20 cellular contexts compared by ENCODE assay signal in the genomic region with DNA sequence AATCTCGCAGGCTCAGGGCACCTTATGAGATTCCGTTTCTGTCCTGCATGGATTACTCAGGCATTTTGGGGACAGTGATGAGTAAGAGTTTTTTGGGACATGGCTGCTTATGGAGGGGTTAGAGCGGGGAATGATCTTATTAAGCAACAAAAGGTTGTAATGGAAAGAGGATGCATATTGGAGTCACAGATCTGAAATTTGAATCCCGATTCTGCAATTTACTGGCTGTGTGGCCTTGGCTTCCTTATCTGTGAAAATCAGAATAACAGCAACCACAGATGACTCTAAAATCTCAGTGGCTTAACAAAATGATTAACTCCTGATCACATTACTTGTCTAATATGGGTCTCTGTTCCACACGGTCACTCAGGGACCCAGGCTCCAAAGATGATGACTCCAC. TPM values are rescaled to one million over a fixed set of nuclear protein-coding genes. Genes with fewer than 3 reads are reported as not detected.
A peak's percentile ranks its signal among the peaks of the same experiment; 100 is the strongest.
DNase-seq lines count a peak whose midpoint lies in the region; ATAC-seq, FAIRE-seq and TF ChIP-seq lines count a peak whose summit lies in the region.
"Had no signal": no experiment of that assay in that cellular context is flagged by ENCODE, and none has a peak within 500 bp of the region (broad histone marks: within the 10 kb centered on the region; RNA-seq: fewer than 3 reads in every experiment).

No MANE protein-coding gene starts in this region.

- intact Hi-C loops in sigmoid colon (cut with DNase I) = no loop called here

- no peaks in the 10 kb centered on the region for H3K27me3 ChIP-seq in gastroesophageal sphincter
- H3K27me3 ChIP-seq in sigmoid colon = no peaks in the 10 kb centered on the region

- DNase-seq in GM12892 (ENCODE audit: insufficient read length) = no peak
- DNase-seq in NCI-H82 (lab: John Stamatoyannopoulos, UW) = peak; percentile 49
- no peak for DNase-seq in sigmoid colon
- no peak for DNase-seq in ecto neural progenitor cell (ENCODE audit: low spot score)
- no peak for DNase-seq in omental fat pad (ENCODE audit: low spot score)
- DNase-seq: ACHN; C1 segment of cervical spinal cord; CD8-positive, alpha-beta memory T cell; DMS53; EL; NCI-H1092 treated with DMSO at 0.1 percent for 48 hours; SHP77 treated with DMSO at 0.1 percent for 48 hours had no signal

- TF ChIP-seq EP300 in gastroesophageal sphincter (IDR thresholded peaks at IDR 0.05) (no peak), sigmoid colon (IDR thresholded peaks at IDR 0.05) (no peak)

- H3K4me1 ChIP-seq in gastroesophageal sphincter (peaks cover 6 to 93% (median 28%) of the 10 kb centered on the region in 3 donors), sigmoid colon (peaks cover 0 to 82% (median 74%) of the 10 kb centered on the region in 4 donors)

- no peaks in the 10 kb centered on the region for H3K9me3 ChIP-seq in gastroesophageal sphincter
- no peaks in the 10 kb centered on the region for H3K9me3 ChIP-seq in sigmoid colon

- H3K4me3 ChIP-seq in gastroesophageal sphincter = no peak overlapping the region
- H3K4me3 ChIP-seq in sigmoid colon = no peak overlapping the region
- H3K4me3 ChIP-seq: GM12878, K562 had no signal

- no peak for TF ChIP-seq POLR2A in GM12892 (IDR thresholded peaks at IDR 0.05; ENCODE audit: low read depth, low read length)
- TF ChIP-seq POLR2A in gastroesophageal sphincter (IDR thresholded peaks at IDR 0.05) = no peak
- no peak for TF ChIP-seq POLR2A in sigmoid colon (IDR thresholded peaks at IDR 0.05)

- no peaks in the 10 kb centered on the region for H3K36me3 ChIP-seq in gastroesophageal sphincter
- H3K36me3 ChIP-seq in sigmoid colon = no peaks in the 10 kb centered on the region

- FAIRE-seq in GM12892 (lab: Jason Lieb, UNC) = peak; percentile 71
- FAIRE-seq: GM12878, GM19239, H1, K562 had no signal

- H3K27ac ChIP-seq in gastroesophageal sphincter (peak overlapping the region in 3 of 4 donors; percentile 77 to 92 (median 91)), sigmoid colon (peak overlapping the region; percentile 62 to 90 (median 88))

- ATAC-seq in gastroesophageal sphincter (no peak), GM19467 (IDR thresholded peaks at IDR 0.05; ENCODE audit: unreplicated experiment) (no peak), omental fat pad (ENCODE audit: low FRiP score) (no peak)
- ATAC-seq: GM12878, K562 had no signal

- 86 to 93% methylated on average over 3 to 5 of the region's 5 CpGs for WGBS in gastroesophageal sphincter (ENCODE audit: low coverage in 1 of 2), 2 donors
- 92% methylated on average over 5 of the region's 5 CpGs for WGBS in sigmoid colon, 2 donors

- TF ChIP-seq CTCF in gastroesophageal sphincter (IDR thresholded peaks at IDR 0.05) = no peak
- no peak for TF ChIP-seq CTCF in sigmoid colon (IDR thresholded peaks at IDR 0.05)
- TF ChIP-seq CTCF in omental fat pad (IDR thresholded peaks at IDR 0.05) = no peak

RNA-seq across cellular contexts. Expression of gene TSPAN18, which starts 5.8 kb away (rescaled TPM):
- 1.5 TPM for polyA plus RNA-seq in GM12892 (2012; ENCODE audit: missing spikeins)
- total RNA-seq in gastroesophageal sphincter (10 to 100 TPM; 31.1 to 74.6 (median 34.7) TPM), sigmoid colon (10 to 100 TPM; 13.8 to 75.3 (median 23.0) TPM), omental fat pad (10 to 100 TPM in 1 of 4 donors, 1 to 10 TPM in 3; 2.2 to 18.1 (median 3.4) TPM)
- 1 to 10 TPM in 2 of 3 donors, under 1 TPM in 1; 0.23 to 8.0 (median 7.2) TPM for polyA plus RNA-seq in sigmoid colon
- total RNA-seq: NCI-H460, OCI-LY7 had no signal
